ENCODE assay signal across 36 cellular contexts in the genomic region with DNA sequence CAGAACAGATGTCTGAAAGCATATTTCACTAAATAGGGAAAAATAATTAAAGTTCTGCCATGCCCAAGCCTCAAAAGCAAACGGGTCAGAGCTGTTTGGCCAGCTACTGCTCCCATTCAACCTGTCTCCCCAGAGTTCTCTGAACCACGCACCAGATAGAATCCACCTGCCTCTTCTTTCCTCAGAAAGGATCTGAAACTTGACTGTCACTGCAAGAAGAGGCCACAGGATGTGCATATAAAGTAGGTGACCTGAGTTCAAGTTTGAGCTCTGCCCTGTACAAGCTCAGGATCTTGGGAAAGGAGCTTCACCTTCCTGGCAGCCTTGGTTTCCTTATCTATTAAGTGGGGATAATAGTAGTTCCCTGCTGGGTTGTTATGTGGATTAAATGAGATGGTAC.
"Had no signal": no experiment of that assay in that cellular context is flagged by ENCODE, and none has a peak within 500 bp of the region (broad histone marks: within the 10 kb centered on the region; RNA-seq: fewer than 3 reads in every experiment).

No MANE protein-coding gene starts in this region.

- H3K36me3 ChIP-seq: adrenal gland, breast epithelium, cardiac muscle cell, colonic mucosa, gastrocnemius medialis, heart left ventricle, WERI-Rb-1 had no signal

- H3K4me1 ChIP-seq: adrenal gland, breast epithelium, colonic mucosa, gastrocnemius medialis had no signal

- H3K4me1 Mint-ChIP-seq: activated B cell treated with CpG ODN at 0.5 μM for 24 hours; activated CD8-positive, alpha-beta memory T cell treated with anti-CD3 and anti-CD28 coated beads, Interleukin-2, amount 10 ng/mL, durations not matched to agents 7 days and 5 days; activated naive CD4-positive, alpha-beta T cell treated with anti-CD3 and anti-CD28 coated beads, Interleukin-2, amount 50 U/mL, for 24 hours; activated naive CD8-positive, alpha-beta T cell treated with anti-CD3 and anti-CD28 coated beads for 36 hours; activated naive CD8-positive, alpha-beta T cell treated with anti-CD3 and anti-CD28 coated beads, Interleukin-2, amount 50 U/mL, for 24 hours had no signal

- H3K27ac Mint-ChIP-seq: activated B cell treated with CpG ODN at 0.5 μM for 24 hours; activated CD8-positive, alpha-beta memory T cell treated with anti-CD3 and anti-CD28 coated beads, Interleukin-2, amount 10 ng/mL, durations not matched to agents 7 days and 5 days; activated CD8-positive, alpha-beta T cell treated with anti-CD3 and anti-CD28 coated beads for 36 hours; activated naive CD4-positive, alpha-beta T cell treated with anti-CD3 and anti-CD28 coated beads for 36 hours; activated naive CD4-positive, alpha-beta T cell treated with anti-CD3 and anti-CD28 coated beads, Interleukin-2, amount 50 U/mL, for 24 hours; activated naive CD8-positive, alpha-beta T cell treated with anti-CD3 and anti-CD28 coated beads for 36 hours; activated naive CD8-positive, alpha-beta T cell treated with anti-CD3 and anti-CD28 coated beads, Interleukin-2, amount 50 U/mL, for 24 hours; activated T-helper 1 cell treated with anti-CD3 and anti-CD28 coated beads, Interleukin-12 subunit alpha, Interleukin-12 subunit beta, Interleukin-2, Interleukin-4 antibody, amounts not matched to agents 30 ng/mL and 10 ng/mL and 1 ng/mL, durations not matched to agents 14 hours and 24 hours and 36 hours; activated T-helper 2 cell treated with anti-CD3 and anti-CD28 coated beads, Interferon-gamma antibody, Interleukin-2, Interleukin-4, amounts not matched to agents 10 μg/mL and 5 μg/mL and 100 μg/mL, durations not matched to agents 14 hours and 24 hours and 36 hours; endodermal cell; T-helper 1 cell treated with Interleukin-12 subunit alpha and Interleukin-12 subunit beta and Interleukin-4 antibody, amounts not matched to agents 30 μg/mL and 1 μg/mL, for 36 hours had no signal

- H3K9me3 Mint-ChIP-seq: activated B cell treated with CpG ODN at 0.5 μM for 24 hours; activated CD8-positive, alpha-beta T cell treated with anti-CD3 and anti-CD28 coated beads for 36 hours; activated naive CD4-positive, alpha-beta T cell treated with anti-CD3 and anti-CD28 coated beads for 36 hours; activated naive CD4-positive, alpha-beta T cell treated with anti-CD3 and anti-CD28 coated beads, Interleukin-2, amount 50 U/mL, for 24 hours; activated naive CD8-positive, alpha-beta T cell treated with anti-CD3 and anti-CD28 coated beads for 36 hours; activated naive CD8-positive, alpha-beta T cell treated with anti-CD3 and anti-CD28 coated beads, Interleukin-2, amount 50 U/mL, for 24 hours; activated T-helper 1 cell treated with anti-CD3 and anti-CD28 coated beads, Interleukin-12 subunit alpha, Interleukin-12 subunit beta, Interleukin-2, Interleukin-4 antibody, amounts not matched to agents 30 ng/mL and 10 ng/mL and 1 ng/mL, durations not matched to agents 14 hours and 24 hours and 36 hours; activated T-helper 2 cell treated with anti-CD3 and anti-CD28 coated beads, Interferon-gamma antibody, Interleukin-2, Interleukin-4, amounts not matched to agents 10 μg/mL and 5 μg/mL and 100 μg/mL, durations not matched to agents 14 hours and 24 hours and 36 hours; endodermal cell; T-helper 1 cell treated with Interleukin-12 subunit alpha and Interleukin-12 subunit beta and Interleukin-4 antibody, amounts not matched to agents 30 μg/mL and 1 μg/mL, for 36 hours had no signal

- H3K27me3 Mint-ChIP-seq: activated CD8-positive, alpha-beta memory T cell treated with anti-CD3 and anti-CD28 coated beads, Interleukin-2, amount 10 ng/mL, durations not matched to agents 7 days and 5 days; brain had no signal

- H3K27ac ChIP-seq: adrenal gland, breast epithelium, cardiac muscle cell, colonic mucosa, foreskin keratinocyte, gastrocnemius medialis, heart left ventricle, WERI-Rb-1 had no signal

- ATAC-seq: activated CD4-positive, CD25-positive, alpha-beta regulatory T cell treated with anti-CD3 and anti-CD28 coated beads, Interleukin-2, amount 50 U/mL, for 24 hours; activated CD8-positive, alpha-beta memory T cell treated with anti-CD3 and anti-CD28 coated beads, Interleukin-2, amount 10 ng/mL, durations not matched to agents 7 days and 5 days; activated CD8-positive, alpha-beta T cell treated with anti-CD3 and anti-CD28 coated beads for 36 hours; activated naive CD8-positive, alpha-beta T cell treated with anti-CD3 and anti-CD28 coated beads, Interleukin-2, amount 50 U/mL, for 24 hours; esophagus mucosa; foreskin keratinocyte; gastrocnemius medialis had no signal

- H3K4me3 ChIP-seq: adrenal gland, breast epithelium, cardiac muscle cell, colonic mucosa, gastrocnemius medialis, heart left ventricle had no signal

- DNase-seq: activated B cell treated with CpG ODN at 0.5 μM for 24 hours; activated CD4-positive, alpha-beta T cell treated with anti-CD3 and anti-CD28 coated beads for 48 hours; activated CD4-positive, alpha-beta T cell treated with anti-CD3 and anti-CD28 coated beads, Interleukin-2, amount 50 U/mL, for 1 hour; activated CD4-positive, alpha-beta T cell treated with anti-CD3 and anti-CD28 coated beads, Interleukin-2, amount 50 U/mL, for 48 hours; activated CD8-positive, alpha-beta memory T cell treated with anti-CD3 and anti-CD28 coated beads, Interleukin-2, amount 10 ng/mL, durations not matched to agents 7 days and 5 days; activated CD8-positive, alpha-beta memory T cell treated with anti-CD3 and anti-CD28 coated beads, Interleukin-2, amount 50 U/mL, for 4 hours; activated CD8-positive, alpha-beta T cell treated with anti-CD3 and anti-CD28 coated beads for 36 hours; activated effector memory CD4-positive, alpha-beta T cell treated with anti-CD3 and anti-CD28 coated beads, Interleukin-2, amount 50 U/mL, for 16 hours; activated naive CD4-positive, alpha-beta T cell treated with anti-CD3 and anti-CD28 coated beads for 36 hours; activated naive CD8-positive, alpha-beta T cell treated with anti-CD3 and anti-CD28 coated beads for 36 hours; activated naive CD8-positive, alpha-beta T cell treated with anti-CD3 and anti-CD28 coated beads, Interleukin-2, amount 50 U/mL, for 24 hours; activated T-cell treated with anti-CD3 and anti-CD28 coated beads, Interleukin-2, amount 50 U/mL, for 1 hour; activated T-cell treated with anti-CD3 and anti-CD28 coated beads, Interleukin-2, amount 50 U/mL, for 48 hours; adrenal gland; amygdala; aorta; central memory CD4-positive, alpha-beta T cell; cerebellar nuclear complex; colonic mucosa; effector memory CD4-positive, alpha-beta T cell; endodermal cell; foreskin keratinocyte; gastrocnemius medialis; glutamatergic neuron; heart left ventricle; T-helper 9 cell; WERI-Rb-1 had no signal

- H3K4me3 Mint-ChIP-seq: activated B cell treated with CpG ODN at 0.5 μM for 24 hours; activated CD8-positive, alpha-beta memory T cell treated with anti-CD3 and anti-CD28 coated beads, Interleukin-2, amount 10 ng/mL, durations not matched to agents 7 days and 5 days; activated CD8-positive, alpha-beta T cell treated with anti-CD3 and anti-CD28 coated beads for 36 hours; activated naive CD4-positive, alpha-beta T cell treated with anti-CD3 and anti-CD28 coated beads for 36 hours; activated naive CD4-positive, alpha-beta T cell treated with anti-CD3 and anti-CD28 coated beads, Interleukin-2, amount 50 U/mL, for 24 hours; activated naive CD8-positive, alpha-beta T cell treated with anti-CD3 and anti-CD28 coated beads for 36 hours; activated naive CD8-positive, alpha-beta T cell treated with anti-CD3 and anti-CD28 coated beads, Interleukin-2, amount 50 U/mL, for 24 hours; activated T-helper 1 cell treated with anti-CD3 and anti-CD28 coated beads, Interleukin-12 subunit alpha, Interleukin-12 subunit beta, Interleukin-2, Interleukin-4 antibody, amounts not matched to agents 30 ng/mL and 10 ng/mL and 1 ng/mL, durations not matched to agents 14 hours and 24 hours and 36 hours; brain; endodermal cell; T-helper 1 cell treated with Interleukin-12 subunit alpha and Interleukin-12 subunit beta and Interleukin-4 antibody, amounts not matched to agents 30 μg/mL and 1 μg/mL, for 36 hours had no signal

- H3K9me3 ChIP-seq: adrenal gland, breast epithelium, colonic mucosa, gastrocnemius medialis, heart left ventricle had no signal

- H3K27me3 ChIP-seq: adrenal gland, breast epithelium, cardiac muscle cell, colonic mucosa, foreskin keratinocyte, gastrocnemius medialis, heart left ventricle had no signal

- H3K36me3 Mint-ChIP-seq: activated CD8-positive, alpha-beta memory T cell treated with anti-CD3 and anti-CD28 coated beads, Interleukin-2, amount 10 ng/mL, durations not matched to agents 7 days and 5 days; activated naive CD4-positive, alpha-beta T cell treated with anti-CD3 and anti-CD28 coated beads, Interleukin-2, amount 50 U/mL, for 24 hours; activated naive CD8-positive, alpha-beta T cell treated with anti-CD3 and anti-CD28 coated beads for 36 hours; brain had no signal
